In genomic region chr1:217048104-217048707, GRCh38 we compare ENCODE assay signal across 8 cellular contexts.
DNase-seq lines count a peak whose midpoint lies in the region; TF ChIP-seq lines count a peak whose summit lies in the region.

No MANE protein-coding gene starts in this region.

- no peak overlapping the region for H3K27ac ChIP-seq in OCI-LY3 (ENCODE audit: low read length)

- no peaks in the 10 kb centered on the region for H3K9me3 ChIP-seq in OCI-LY3 (ENCODE audit: insufficient read depth, low read length)

- H3K36me3 ChIP-seq in H7 (replicated peaks; ENCODE audit: control insufficient read depth, insufficient read depth, low read length) (no peaks in the 10 kb centered on the region), OCI-LY3 (replicated peaks; ENCODE audit: low read depth, low read length) (no peaks in the 10 kb centered on the region)

- H3K36me3 Mint-ChIP-seq in T-helper 2 cell treated with Interferon-gamma antibody and Interleukin-4, amounts not matched to agents 5 μg/mL and 100 μg/mL, for 36 hours (ENCODE audit: low read depth) = no peaks in the 10 kb centered on the region

- H3K4me1 ChIP-seq in OCI-LY3 (ENCODE audit: low read length) = no peaks in the 10 kb centered on the region

- H3K4me3 ChIP-seq in H7 (ENCODE audit: insufficient read depth, low read depth, low read length) (no peak overlapping the region), OCI-LY3 (ENCODE audit: low read length) (no peak overlapping the region)

- no peak overlapping the region for H3K4me3 Mint-ChIP-seq in T-helper 2 cell treated with Interferon-gamma antibody and Interleukin-4, amounts not matched to agents 5 μg/mL and 100 μg/mL, for 36 hours

- H3K79me2 ChIP-seq in OCI-LY3 (ENCODE audit: low read length) = no peaks in the 10 kb centered on the region

- no peaks in the 10 kb centered on the region for H3K4me1 Mint-ChIP-seq in T-helper 2 cell treated with Interferon-gamma antibody and Interleukin-4, amounts not matched to agents 5 μg/mL and 100 μg/mL, for 36 hours (ENCODE audit: low read depth)

- H3K27me3 ChIP-seq in H7 (ENCODE audit: control insufficient read depth, insufficient read depth, low read length) (no peaks in the 10 kb centered on the region), OCI-LY3 (ENCODE audit: low read depth, low read length) (no peaks in the 10 kb centered on the region)

- no peak overlapping the region for H3K9ac ChIP-seq in OCI-LY3 (ENCODE audit: low read length)

- H3K9me3 Mint-ChIP-seq in T-helper 2 cell treated with Interferon-gamma antibody and Interleukin-4, amounts not matched to agents 5 μg/mL and 100 μg/mL, for 36 hours = no peaks in the 10 kb centered on the region

- H3K27me3 Mint-ChIP-seq in T-helper 2 cell treated with Interferon-gamma antibody and Interleukin-4, amounts not matched to agents 5 μg/mL and 100 μg/mL, for 36 hours (ENCODE audit: low read depth) = no peaks in the 10 kb centered on the region

- DNase-seq in H7 (peak; percentile 48), iris pigment epithelial cell (ENCODE audit: low read depth) (peak; percentile 17), MV-4-11 (lab: John Stamatoyannopoulos, UW) (no peak), foreskin melanocyte (no peak), NCI-H345 (lab: John Stamatoyannopoulos, UW) (no peak)
- DNase-seq in T-helper 2 cell treated with Interferon-gamma antibody and Interleukin-4, amounts not matched to agents 5 μg/mL and 100 μg/mL, for 36 hours (ENCODE audit: low spot score) = no peak

- H3K27ac Mint-ChIP-seq in T-helper 2 cell treated with Interferon-gamma antibody and Interleukin-4, amounts not matched to agents 5 μg/mL and 100 μg/mL, for 36 hours = no peak overlapping the region

- H2AFZ ChIP-seq in OCI-LY3 (ENCODE audit: low read depth, low read length) = no peak overlapping the region

- no peaks in the 10 kb centered on the region for H4K20me1 ChIP-seq in OCI-LY3 (ENCODE audit: insufficient read depth, low read length)

- no peak overlapping the region for H3K4me2 ChIP-seq in OCI-LY3 (ENCODE audit: low read length)

- TF ChIP-seq CTCF in GM12873 (IDR thresholded peaks at IDR 0.05; ENCODE audit: insufficient read depth, low read depth, low read length, missing control alignments) (peak; percentile 69), OCI-LY3 (IDR thresholded peaks at IDR 0.05; ENCODE audit: low read depth, low read length) (peak; percentile 48)

Comparison
In these comparisons a context has a peak if more than half of its experiments do, and no peak if none do; other contexts are left out.
1. DNase-seq: peak in H7 (single experiment) and iris pigment epithelial cell (single experiment); none in MV-4-11 (single experiment), foreskin melanocyte (single experiment), T-helper 2 cell treated with Interferon-gamma antibody and Interleukin-4, amounts not matched to agents 5 μg/mL and 100 μg/mL, for 36 hours (single experiment) and NCI-H345 (single experiment).